ENCODE assay signal across 22 cellular contexts in the genomic region with DNA sequence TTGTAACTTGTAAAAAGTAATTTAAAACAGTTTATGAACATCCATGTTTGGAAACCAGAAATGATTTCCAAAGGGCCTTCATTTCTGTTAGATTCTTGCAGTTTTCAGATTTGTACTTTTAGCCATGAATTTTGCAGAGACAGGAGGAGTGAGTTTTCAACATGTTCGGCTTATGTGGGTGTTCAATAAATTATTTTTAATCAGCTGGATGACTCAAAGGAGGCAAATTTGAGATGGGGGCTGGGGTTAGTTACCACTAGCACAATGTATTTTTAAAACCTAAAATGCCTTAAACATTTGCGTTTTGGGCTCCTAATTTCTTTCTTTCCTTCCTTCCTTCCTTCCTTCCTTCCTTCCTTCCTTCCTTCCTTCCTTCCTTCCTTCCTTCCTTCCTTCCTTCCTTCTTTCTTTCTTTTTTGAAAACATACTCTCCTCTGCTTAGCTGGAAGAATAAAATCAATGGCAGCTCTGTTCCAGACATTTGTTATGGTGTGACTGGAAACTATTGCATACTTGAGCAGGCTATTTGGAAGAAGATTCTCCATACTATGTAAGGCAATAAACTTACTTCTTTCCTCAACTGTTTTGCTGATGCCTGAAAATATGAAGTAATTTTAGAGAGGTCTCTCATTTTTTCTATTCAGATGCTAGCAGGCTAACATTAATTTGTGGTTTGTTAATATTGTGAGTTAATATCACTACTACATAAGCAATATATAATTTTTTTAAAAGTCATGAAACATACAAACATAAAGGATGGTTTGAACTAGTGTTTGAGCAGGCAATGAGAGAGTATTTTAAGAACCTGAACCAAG.
"Had no signal": no experiment of that assay in that cellular context is flagged by ENCODE, and none has a peak within 500 bp of the region (broad histone marks: within the 10 kb centered on the region; RNA-seq: fewer than 3 reads in every experiment).

No MANE protein-coding gene starts in this region.

- H3K27ac ChIP-seq: neutrophil, pancreas, prostate gland, right lobe of liver, sigmoid colon, stomach, thoracic aorta, thyroid gland, tibial nerve, upper lobe of left lung, vagina had no signal

- H3K4me3 ChIP-seq: pancreas, prostate gland, right lobe of liver, sigmoid colon, stomach, thoracic aorta, thyroid gland, tibial nerve, upper lobe of left lung, vagina had no signal

- H3K9me3 ChIP-seq: neutrophil, pancreas, prostate gland, right lobe of liver, sigmoid colon, stomach, thoracic aorta, thyroid gland, tibial nerve, upper lobe of left lung, vagina had no signal

- H3K4me1 ChIP-seq: pancreas, prostate gland, right lobe of liver, sigmoid colon, stomach, thyroid gland, tibial nerve, upper lobe of left lung, vagina had no signal

- H3K27me3 ChIP-seq: neutrophil, pancreas, right lobe of liver, sigmoid colon, stomach, thyroid gland, tibial nerve, upper lobe of left lung, vagina had no signal

- H3K36me3 ChIP-seq: neutrophil, pancreas, prostate gland, right lobe of liver, sigmoid colon, stomach, thoracic aorta, thyroid gland, tibial nerve, upper lobe of left lung, vagina had no signal

- DNase-seq: natural killer cell; nephron progenitor cell; pancreas; right cardiac atrium; right lobe of liver; sigmoid colon; small intestine; stimulated activated CD4-positive, alpha-beta T cell treated with anti-CD3 and anti-CD28 coated beads, Interleukin-15, amount 100 ng/mL, for 24 hours; stimulated activated CD4-positive, alpha-beta T cell treated with anti-CD3 and anti-CD28 coated beads, Interleukin-2, amount 100 ng/mL, for 24 hours; stimulated activated CD4-positive, alpha-beta T cell treated with anti-CD3 and anti-CD28 coated beads, Interleukin-2, amount 100 ng/mL, for 48 hours; stimulated activated CD4-positive, alpha-beta T cell treated with anti-CD3 and anti-CD28 coated beads, Interleukin-4, amount 100 ng/mL, for 24 hours; stimulated activated naive B cell treated with anti-CD40 and anti-IgM and Interleukin-4, amounts not matched to agents 10 μg/mL and 1 μg/mL and 100 μg/mL, for 72 hours; stimulated activated naive CD4-positive, alpha-beta T cell treated with Interleukin-2 at 50 U/mL for 16 hours; stomach; thyroid gland; trophoblast cell; upper lobe of left lung had no signal
